In the genomic region with DNA sequence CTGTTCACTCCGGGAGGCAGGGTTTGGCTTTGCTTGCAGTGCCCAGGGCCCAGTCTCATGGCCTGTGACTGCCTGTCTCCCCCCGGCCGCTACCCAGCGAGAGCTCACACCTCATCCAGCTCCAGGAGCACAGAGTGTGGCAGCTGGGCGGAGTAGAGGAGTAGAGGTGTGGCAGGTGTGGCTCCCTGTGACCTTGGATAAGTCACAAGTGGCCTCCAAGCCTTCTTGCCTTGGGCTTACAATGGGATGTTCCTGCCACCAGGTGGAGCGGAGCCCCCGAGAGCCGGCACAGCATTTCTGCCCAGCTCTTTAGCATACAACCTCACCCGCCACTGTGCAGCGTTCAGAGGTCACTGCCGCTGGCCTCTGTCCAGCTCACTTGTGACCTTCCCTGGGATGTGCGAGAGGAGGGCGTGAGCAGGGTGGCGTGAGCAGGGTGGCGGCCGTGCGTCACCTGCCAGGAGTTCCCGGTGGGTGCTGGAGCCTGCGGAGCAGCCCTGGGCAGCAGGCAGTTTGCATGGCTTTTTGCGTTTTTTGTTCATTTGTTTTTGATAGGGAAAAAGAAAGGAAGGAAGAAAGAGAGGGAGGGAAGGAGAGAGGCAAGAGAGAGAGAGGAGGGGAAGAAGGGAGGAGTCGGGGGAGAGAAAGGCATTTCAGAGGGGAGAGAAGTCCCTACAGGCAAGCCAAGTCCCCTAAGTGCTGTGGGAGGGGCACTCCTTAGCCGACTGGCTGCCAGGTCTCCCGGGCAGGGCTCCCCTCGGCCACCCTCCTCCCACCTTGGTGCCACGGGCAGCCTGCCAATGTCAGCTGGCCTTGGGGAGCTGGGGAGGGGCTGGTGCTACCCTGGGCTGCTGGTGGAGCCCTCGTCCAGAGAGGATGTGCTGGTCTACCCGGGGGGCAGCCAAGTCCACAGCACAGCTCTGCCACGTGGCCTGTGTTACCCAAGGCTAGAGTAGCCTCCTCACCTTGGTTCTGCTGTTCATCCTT, we compare ENCODE assay signal across 9 cellular contexts. TPM values are rescaled to one million over a fixed set of nuclear protein-coding genes. Genes with fewer than 3 reads are reported as not detected.
A peak's percentile ranks its signal among the peaks of the same experiment; 100 is the strongest.
DNase-seq lines count a peak whose midpoint lies in the region; ATAC-seq and TF ChIP-seq lines count a peak whose summit lies in the region.
"Had no signal": no experiment of that assay in that cellular context is flagged by ENCODE, and none has a peak within 500 bp of the region (broad histone marks: within the 10 kb centered on the region; RNA-seq: fewer than 3 reads in every experiment).

No MANE protein-coding gene starts in this region.

- no peaks in the 10 kb centered on the region for H3K9me3 Mint-ChIP-seq in neural crest cell
- no peaks in the 10 kb centered on the region for H3K9me3 Mint-ChIP-seq in activated naive CD4-positive, alpha-beta T cell treated with anti-CD3 and anti-CD28 coated beads, Interleukin-2, amount 10 ng/mL, durations not matched to agents 7 days and 5 days
- H3K9me3 Mint-ChIP-seq: activated naive CD8-positive, alpha-beta T cell treated with anti-CD3 and anti-CD28 coated beads, Interleukin-2, amount 50 U/mL, for 24 hours had no signal

- peaks cover 2% of the 10 kb centered on the region for H3K27me3 Mint-ChIP-seq in neural crest cell (ENCODE audit: low read depth)
- H3K27me3 Mint-ChIP-seq in activated naive CD4-positive, alpha-beta T cell treated with anti-CD3 and anti-CD28 coated beads, Interleukin-2, amount 10 ng/mL, durations not matched to agents 7 days and 5 days, result peaks cover 7% of the 10 kb centered on the region

- CTCF ChIA-PET in activated naive CD4-positive, alpha-beta T cell treated with anti-CD3 and anti-CD28 coated beads, Interleukin-2, amount 10 ng/mL, durations not matched to agents 7 days and 5 days (lab: Charles Lee), result no interaction called here

- peaks cover 5% of the 10 kb centered on the region for H3K4me1 Mint-ChIP-seq in neural crest cell
- no peaks in the 10 kb centered on the region for H3K4me1 Mint-ChIP-seq in activated naive CD4-positive, alpha-beta T cell treated with anti-CD3 and anti-CD28 coated beads, Interleukin-2, amount 10 ng/mL, durations not matched to agents 7 days and 5 days
- H3K4me1 Mint-ChIP-seq: activated naive CD8-positive, alpha-beta T cell treated with anti-CD3 and anti-CD28 coated beads, Interleukin-2, amount 50 U/mL, for 24 hours had no signal

- ATAC-seq in HG03196 (IDR thresholded peaks at IDR 0.05; ENCODE audit: unreplicated experiment), result no peak
- ATAC-seq: activated naive CD8-positive, alpha-beta T cell treated with anti-CD3 and anti-CD28 coated beads, Interleukin-2, amount 50 U/mL, for 24 hours had no signal

- no peak overlapping the region for H3K4me3 Mint-ChIP-seq in neural crest cell
- no peak overlapping the region for H3K4me3 Mint-ChIP-seq in activated naive CD4-positive, alpha-beta T cell treated with anti-CD3 and anti-CD28 coated beads, Interleukin-2, amount 10 ng/mL, durations not matched to agents 7 days and 5 days
- H3K4me3 Mint-ChIP-seq: activated naive CD8-positive, alpha-beta T cell treated with anti-CD3 and anti-CD28 coated beads, Interleukin-2, amount 50 U/mL, for 24 hours had no signal

- H3K27ac Mint-ChIP-seq in neural crest cell (ENCODE audit: unreplicated experiment), result no peak overlapping the region
- no peak overlapping the region for H3K27ac Mint-ChIP-seq in activated naive CD4-positive, alpha-beta T cell treated with anti-CD3 and anti-CD28 coated beads, Interleukin-2, amount 10 ng/mL, durations not matched to agents 7 days and 5 days
- H3K27ac Mint-ChIP-seq: activated naive CD8-positive, alpha-beta T cell treated with anti-CD3 and anti-CD28 coated beads, Interleukin-2, amount 50 U/mL, for 24 hours had no signal

- TF ChIP-seq CTCF in fibroblast of pulmonary artery (IDR thresholded peaks at IDR 0.05; ENCODE audit: low read length, missing control alignments), result peak; percentile 11
- peak; percentile 48 for TF ChIP-seq CTCF in neural crest cell (conservative IDR thresholded peaks at IDR 0.05)
- TF ChIP-seq CTCF in GM10266 (IDR thresholded peaks at IDR 0.05; ENCODE audit: control insufficient read depth, insufficient read depth, low read depth, missing control alignments), result no peak

- H3K4me3 ChIP-seq in fibroblast of pulmonary artery (replicated peaks; ENCODE audit: low read depth, low read length), result no peak overlapping the region

- DNase-seq in DMS153 treated with DMSO at 0.1 percent for 48 hours (lab: John Stamatoyannopoulos, UW; ENCODE audit: unreplicated experiment) (peak; percentile 30), NCI-H1105 treated with DMSO at 0.1 percent for 48 hours (lab: John Stamatoyannopoulos, UW) (peak; percentile 78), fibroblast of pulmonary artery (ENCODE audit: low read depth) (peak; percentile 7), neural crest cell (ENCODE audit: low read depth, low spot score) (peak; percentile 28), GM10266 (ENCODE audit: extremely low spot score) (no peak)
- DNase-seq in stimulated activated CD4-positive, alpha-beta T cell treated with anti-CD3 and anti-CD28 coated beads, Interleukin-15, amount 100 ng/mL, for 24 hours, result no peak
- DNase-seq in activated naive CD4-positive, alpha-beta T cell treated with anti-CD3 and anti-CD28 coated beads, Interleukin-2, amount 10 ng/mL, durations not matched to agents 7 days and 5 days, result no peak
- DNase-seq: activated naive CD8-positive, alpha-beta T cell treated with anti-CD3 and anti-CD28 coated beads, Interleukin-2, amount 50 U/mL, for 24 hours had no signal

- no peaks in the 10 kb centered on the region for H3K36me3 Mint-ChIP-seq in neural crest cell (ENCODE audit: low read depth)
- no peaks in the 10 kb centered on the region for H3K36me3 Mint-ChIP-seq in activated naive CD4-positive, alpha-beta T cell treated with anti-CD3 and anti-CD28 coated beads, Interleukin-2, amount 10 ng/mL, durations not matched to agents 7 days and 5 days

RNA-seq across cellular contexts. Expression of gene CRYAA, which starts 42.6 kb away (rescaled TPM):
- total RNA-seq in neural crest cell, result not detected in 2 replicates

Comparison
In these comparisons a context has a peak if more than half of its experiments do, and no peak if none do; other contexts are left out.
1. DNase-seq: peak in DMS153 treated with DMSO at 0.1 percent for 48 hours (single experiment), NCI-H1105 treated with DMSO at 0.1 percent for 48 hours (single experiment), fibroblast of pulmonary artery (single experiment) and neural crest cell (single experiment); none in stimulated activated CD4-positive, alpha-beta T cell treated with anti-CD3 and anti-CD28 coated beads, Interleukin-15, amount 100 ng/mL, for 24 hours (single experiment), GM10266 (single experiment) and activated naive CD4-positive, alpha-beta T cell treated with anti-CD3 and anti-CD28 coated beads, Interleukin-2, amount 10 ng/mL, durations not matched to agents 7 days and 5 days (single experiment).